8 cellular contexts compared by ENCODE assay signal in the genomic region with DNA sequence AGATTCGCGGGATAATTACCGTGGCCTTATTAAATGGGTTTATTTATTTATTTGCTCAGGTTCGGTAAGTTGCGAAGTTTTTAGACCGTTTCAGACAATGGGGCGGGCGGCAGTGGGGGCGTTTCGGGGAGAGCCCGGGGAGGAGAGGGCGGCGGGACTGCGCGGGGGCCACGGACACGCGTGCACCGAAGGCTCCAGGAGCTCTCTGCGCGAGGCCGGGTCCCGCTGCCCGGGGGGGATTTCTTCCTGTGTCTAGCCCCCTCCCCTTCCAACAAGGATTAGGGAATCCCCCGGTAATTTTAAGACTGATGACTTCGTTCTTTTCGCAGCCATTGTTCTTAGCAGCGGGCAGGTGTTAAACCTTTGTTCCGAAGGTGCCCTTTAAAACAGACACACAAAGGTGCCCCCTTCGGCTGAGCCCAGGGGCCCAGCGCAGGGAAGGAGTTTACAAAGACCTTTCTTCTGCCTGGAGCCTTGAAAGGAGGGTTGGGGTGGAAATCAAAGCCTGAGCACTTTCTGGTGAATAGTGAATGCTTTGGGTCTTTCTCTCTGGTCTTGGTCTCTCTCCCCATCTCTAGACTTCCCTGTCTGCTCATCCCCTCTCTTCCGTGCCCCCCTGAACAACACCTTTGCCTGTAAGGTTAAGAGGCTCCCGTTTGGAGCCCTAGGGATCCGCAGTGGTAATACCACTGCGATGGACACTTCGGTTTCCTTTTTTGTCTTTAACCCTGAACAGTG. TPM values are rescaled to one million over a fixed set of nuclear protein-coding genes. Genes with fewer than 3 reads are reported as not detected.
DNase-seq lines count a peak whose midpoint lies in the region; ATAC-seq, FAIRE-seq and TF ChIP-seq lines count a peak whose summit lies in the region.

No MANE protein-coding gene starts in this region.

- H3K4me3 ChIP-seq in adipocyte (ENCODE audit: low read length) (peak overlapping the region; percentile 89), keratinocyte (ENCODE audit: control insufficient read depth in 2 of 3, extremely low read depth in 1 of 3, insufficient read depth in 2 of 3, low read depth in 1 of 3, low read length in 3 of 3) (peak overlapping the region; percentile 65 to 96 (median 74))

- H3K36me3 Mint-ChIP-seq in stimulated activated memory B cell treated with anti-CD40 and anti-IgM and Interleukin-4, amounts not matched to agents 10 μg/mL and 1 μg/mL and 100 μg/mL, for 72 hours, result peaks cover 3% of the 10 kb centered on the region

- no peaks in the 10 kb centered on the region for H3K27me3 Mint-ChIP-seq in stimulated activated memory B cell treated with anti-CD40 and anti-IgM and Interleukin-4, amounts not matched to agents 10 μg/mL and 1 μg/mL and 100 μg/mL, for 72 hours

- peak overlapping the region; percentile 97 for H3K4me2 ChIP-seq in keratinocyte (ENCODE audit: control insufficient read depth, extremely low read depth, insufficient read depth, low read depth, low read length)

- H3K27ac Mint-ChIP-seq in stimulated activated memory B cell treated with anti-CD40 and anti-IgM and Interleukin-4, amounts not matched to agents 10 μg/mL and 1 μg/mL and 100 μg/mL, for 72 hours, result peak overlapping the region; percentile 88

- H3K9ac ChIP-seq in adipocyte (ENCODE audit: low read length) (peak overlapping the region; percentile 92), keratinocyte (ENCODE audit: control insufficient read depth, extremely low read depth, insufficient read depth, low read length) (peak overlapping the region; percentile 82)

- H2AFZ ChIP-seq in keratinocyte (ENCODE audit: control insufficient read depth, low read length), result peak overlapping the region; percentile 85

- no peak for FAIRE-seq in keratinocyte (lab: Jason Lieb, UNC)

- dilution Hi-C loops in keratinocyte (cut with MboI; ENCODE audit: extremely low pct_ligation_motif_present, low sequenced_read_pairs), result no loop called here

- no peak for TF ChIP-seq CTCF in keratinocyte (optimal IDR thresholded peaks at IDR 0.05 in 1 of 3, IDR thresholded peaks at IDR 0.05 in 1 of 3, conservative IDR thresholded peaks at IDR 0.05 in 1 of 3; ENCODE audit: extremely low read depth in 1 of 3, insufficient read depth in 2 of 3, low read length in 3 of 3)

- H3K27me3 ChIP-seq in adipocyte (replicated peaks; ENCODE audit: control insufficient read depth, insufficient read depth, low read length) (no peaks in the 10 kb centered on the region), keratinocyte (ENCODE audit: control insufficient read depth, extremely low read depth, insufficient read depth, low read length) (no peaks in the 10 kb centered on the region)

- no peaks in the 10 kb centered on the region for H3K9me1 ChIP-seq in keratinocyte (ENCODE audit: control insufficient read depth, extremely low read depth, insufficient read depth, low read length)

- peak; percentile 25 for DNase-seq in COR-L47 (lab: John Stamatoyannopoulos, UW)
- peak; percentile 48 for DNase-seq in NCI-H748 treated with DMSO at 0.1 percent for 48 hours (lab: John Stamatoyannopoulos, UW)
- peak; percentile 48 for DNase-seq in adipocyte (ENCODE audit: low read depth)
- DNase-seq in keratinocyte (ENCODE audit: low read depth, low spot score), result no peak
- DNase-seq in Ammon's horn (ENCODE audit: low spot score), result no peak
- DNase-seq in NCI-H1436 treated with DMSO at 0.1 percent for 48 hours (lab: John Stamatoyannopoulos, UW), result no peak

- no peak for ATAC-seq in stimulated activated memory B cell treated with anti-CD40 and anti-IgM and Interleukin-4, amounts not matched to agents 10 μg/mL and 1 μg/mL and 100 μg/mL, for 72 hours
- no peak for ATAC-seq in GM19455 (IDR thresholded peaks at IDR 0.05; ENCODE audit: unreplicated experiment)

- peak overlapping the region; percentile 95 for H3K4me3 Mint-ChIP-seq in stimulated activated memory B cell treated with anti-CD40 and anti-IgM and Interleukin-4, amounts not matched to agents 10 μg/mL and 1 μg/mL and 100 μg/mL, for 72 hours

- H3K27ac ChIP-seq in keratinocyte (ENCODE audit: control insufficient read depth, insufficient read depth, low read length), result peak overlapping the region; percentile 20

- H3K36me3 ChIP-seq in adipocyte (ENCODE audit: control insufficient read depth, insufficient read depth, low read length, severe bottlenecking) (peaks cover 8% of the 10 kb centered on the region), keratinocyte (ENCODE audit: control insufficient read depth in 2 of 2, extremely low read depth in 1 of 2, insufficient read depth in 2 of 2, low read length in 2 of 2) (no peaks in the 10 kb centered on the region)

- H3K4me1 Mint-ChIP-seq in stimulated activated memory B cell treated with anti-CD40 and anti-IgM and Interleukin-4, amounts not matched to agents 10 μg/mL and 1 μg/mL and 100 μg/mL, for 72 hours, result peaks cover 66% of the 10 kb centered on the region

- peaks cover 12% of the 10 kb centered on the region for H3K79me2 ChIP-seq in keratinocyte (ENCODE audit: control insufficient read depth, insufficient read depth, low read length)

- no peaks in the 10 kb centered on the region for H4K20me1 ChIP-seq in keratinocyte (ENCODE audit: control insufficient read depth, extremely low read depth, insufficient read depth, low read length)

- H3K4me1 ChIP-seq in adipocyte (ENCODE audit: control insufficient read depth, insufficient read depth, low read length), result peaks cover 53% of the 10 kb centered on the region
- H3K4me1 ChIP-seq in keratinocyte (ENCODE audit: control insufficient read depth, extremely low read depth, insufficient read depth, low read length), result peaks cover 48% of the 10 kb centered on the region

- H3K9me3 ChIP-seq in adipocyte (ENCODE audit: control insufficient read depth, low read length) (no peaks in the 10 kb centered on the region), keratinocyte (ENCODE audit: control insufficient read depth, low read depth, low read length) (no peaks in the 10 kb centered on the region)

- H3K9me3 Mint-ChIP-seq in stimulated activated memory B cell treated with anti-CD40 and anti-IgM and Interleukin-4, amounts not matched to agents 10 μg/mL and 1 μg/mL and 100 μg/mL, for 72 hours, result no peaks in the 10 kb centered on the region

RNA-seq across cellular contexts. Expression of a gene that starts 2.1 kb away (rescaled TPM):
- 4.6 to 8.8 TPM (median 7.7 TPM) in 3 replicates for polyA plus RNA-seq in keratinocyte
- polyA plus RNA-seq in keratinocyte (2011; ENCODE audit: low read depth), result 1.1 TPM
- polyA plus RNA-seq in keratinocyte (2011; cell fraction: cytosol; rRNA removed), result 4.7 and 4.8 TPM in 2 replicates
- polyA plus RNA-seq in keratinocyte (2011; cell fraction: nucleus; rRNA removed), result 14.6 and 18.5 TPM in 2 replicates
- 2.0 and 9.6 TPM in 2 replicates for polyA plus RNA-seq in keratinocyte (2012; ENCODE audit: low replicate concordance)
- polyA minus RNA-seq in keratinocyte, result 4.8 to 7.4 TPM (median 6.8 TPM) in 3 replicates
- 6.9 TPM for polyA minus RNA-seq in keratinocyte (2011; cell fraction: cytosol; rRNA and poly(A)+ RNA removed)
- polyA minus RNA-seq in keratinocyte (2011; cell fraction: nucleus; rRNA and poly(A)+ RNA removed), result 8.1 and 9.8 TPM in 2 replicates

Comparison
In these comparisons a context has a peak if more than half of its experiments do, and no peak if none do; other contexts are left out.
1. DNase-seq: peak in COR-L47 (single experiment), NCI-H748 treated with DMSO at 0.1 percent for 48 hours (single experiment) and adipocyte (single experiment); none in keratinocyte (single experiment), Ammon's horn (single experiment) and NCI-H1436 treated with DMSO at 0.1 percent for 48 hours (single experiment).